Comparison of ENCODE assay signal across 9 cellular contexts in genomic region chr7:150978136-150978789, GRCh38. TPM values are rescaled to one million over a fixed set of nuclear protein-coding genes. Genes with fewer than 3 reads are reported as not detected.
DNase-seq lines count a peak whose midpoint lies in the region; ATAC-seq and TF ChIP-seq lines count a peak whose summit lies in the region.
"Had no signal": no experiment of that assay in that cellular context is flagged by ENCODE, and none has a peak within 500 bp of the region (broad histone marks: within the 10 kb centered on the region; RNA-seq: fewer than 3 reads in every experiment).

KCNH2 (minus strand) TSS chr7:150978321; CDS start chr7:150977913, 408 bp downstream.

- TF ChIP-seq CTCF in DOHH2 (IDR thresholded peaks at IDR 0.05; ENCODE audit: low read depth, low read length, poor library complexity, severe bottlenecking) (no peak), gastroesophageal sphincter (IDR thresholded peaks at IDR 0.05) (no peak)

- POLR2A ChIA-PET in activated CD4-positive, alpha-beta T cell treated with anti-CD3 and anti-CD28 coated beads, Interleukin-2, amount 10 ng/mL, durations not matched to agents 7 days and 5 days (lab: Charles Lee) = no interaction called here

- peaks cover 37% of the 10 kb centered on the region for H3K4me1 Mint-ChIP-seq in activated CD4-positive, alpha-beta T cell treated with anti-CD3 and anti-CD28 coated beads, Interleukin-2, amount 10 ng/mL, durations not matched to agents 7 days and 5 days

- TF ChIP-seq EP300 in gastroesophageal sphincter (IDR thresholded peaks at IDR 0.05) = no peak

- intact Hi-C loops in posterior vena cava (cut with DNase I) = no loop called here

- no peaks in the 10 kb centered on the region for H4K20me1 ChIP-seq in DOHH2 (ENCODE audit: control insufficient read depth, insufficient read depth, low read depth, low read length)

- TF ChIP-seq POLR2A in gastroesophageal sphincter (IDR thresholded peaks at IDR 0.05) = no peak

- H3K27ac Mint-ChIP-seq in activated CD4-positive, alpha-beta T cell treated with anti-CD3 and anti-CD28 coated beads, Interleukin-2, amount 10 ng/mL, durations not matched to agents 7 days and 5 days = no peak within 1 kb of the TSS

- no peaks in the 10 kb centered on the region for H3K9me2 ChIP-seq in DOHH2 (replicated peaks; ENCODE audit: control insufficient read depth, low read length)

- 0% methylated on average over 8 of the region's 78 CpGs; no CpG with 5 or more reads in 1 of the 2 donors for WGBS in gastroesophageal sphincter (ENCODE audit: low coverage in 1 of 2), 2 donors

- H3K27ac ChIP-seq in DOHH2 (ENCODE audit: low read depth, low read length) (no peak within 1 kb of the TSS), gastroesophageal sphincter (peak within 1 kb of the TSS; percentile 66 to 89 (median 86))

- H3K9me3 ChIP-seq in DOHH2 (ENCODE audit: control insufficient read depth, insufficient read depth, low read length) = no peaks in the 10 kb centered on the region
- H3K9me3 ChIP-seq in gastroesophageal sphincter = no peaks in the 10 kb centered on the region

- peaks cover 41% of the 10 kb centered on the region for H3K4me1 ChIP-seq in DOHH2 (ENCODE audit: control insufficient read depth, low read length)
- H3K4me1 ChIP-seq in gastroesophageal sphincter = peaks cover 0 to 73% (median 18%) of the 10 kb centered on the region in 3 donors

- H3K36me3 Mint-ChIP-seq in activated CD4-positive, alpha-beta T cell treated with anti-CD3 and anti-CD28 coated beads, Interleukin-2, amount 10 ng/mL, durations not matched to agents 7 days and 5 days (ENCODE audit: low read depth) = no peaks in the 10 kb centered on the region

- ATAC-seq in gastroesophageal sphincter = peak; percentile 35
- no peak for ATAC-seq in esophagus mucosa
- ATAC-seq in GM21619 (IDR thresholded peaks at IDR 0.05; ENCODE audit: unreplicated experiment) = no peak

- no peaks in the 10 kb centered on the region for H3K9me3 Mint-ChIP-seq in activated CD4-positive, alpha-beta T cell treated with anti-CD3 and anti-CD28 coated beads, Interleukin-2, amount 10 ng/mL, durations not matched to agents 7 days and 5 days

- peak within 1 kb of the TSS; percentile 76 for H3K4me3 ChIP-seq in DOHH2 (ENCODE audit: low read length)
- peak within 1 kb of the TSS; percentile 60 to 70 for H3K4me3 ChIP-seq in gastroesophageal sphincter

- H3K27me3 ChIP-seq in DOHH2 (ENCODE audit: control insufficient read depth, low read length) = peaks cover 58% of the 10 kb centered on the region
- H3K27me3 ChIP-seq in gastroesophageal sphincter = peaks cover 38% of the 10 kb centered on the region

- H3K27me3 Mint-ChIP-seq in activated CD4-positive, alpha-beta T cell treated with anti-CD3 and anti-CD28 coated beads, Interleukin-2, amount 10 ng/mL, durations not matched to agents 7 days and 5 days = peaks cover 61% of the 10 kb centered on the region

- H3F3A ChIP-seq in DOHH2 (ENCODE audit: control insufficient read depth, insufficient read depth) = no peaks in the 10 kb centered on the region; the same call in 1 of the 2 replicates

- peak within 1 kb of the TSS; percentile 98 for H3K4me2 ChIP-seq in DOHH2 (ENCODE audit: low read length)

- H3K36me3 ChIP-seq in DOHH2 (ENCODE audit: control insufficient read depth, low read length) = no peaks in the 10 kb centered on the region
- no peaks in the 10 kb centered on the region for H3K36me3 ChIP-seq in gastroesophageal sphincter

- H3K4me3 Mint-ChIP-seq in activated CD4-positive, alpha-beta T cell treated with anti-CD3 and anti-CD28 coated beads, Interleukin-2, amount 10 ng/mL, durations not matched to agents 7 days and 5 days = peak within 1 kb of the TSS; percentile 67

- DNase-seq in NCI-H146 treated with DMSO at 0.1 percent for 48 hours (lab: John Stamatoyannopoulos, UW; ENCODE audit: unreplicated experiment) (peak; percentile 57), posterior vena cava (ENCODE audit: low spot score) (no peak), inferior parietal cortex (ENCODE audit: extremely low spot score) (no peak)
- peak; percentile 24 for DNase-seq in activated CD4-positive, alpha-beta T cell treated with anti-CD3 and anti-CD28 coated beads, Interleukin-2, amount 10 ng/mL, durations not matched to agents 7 days and 5 days

- H3K79me2 ChIP-seq in DOHH2 (ENCODE audit: control insufficient read depth, low read length) = no peaks in the 10 kb centered on the region

- CTCF ChIA-PET in activated CD4-positive, alpha-beta T cell treated with anti-CD3 and anti-CD28 coated beads, Interleukin-2, amount 10 ng/mL, durations not matched to agents 7 days and 5 days (lab: Charles Lee) = interaction anchor here (0.6 to 1.5 kb wide), 5 partner anchors 8 to 633 kb away, joined by 3 to 4 read pairs (median 4); no protein-coding TSS in a partner anchor

RNA-seq across cellular contexts. Expression of gene KCNH2, which starts in this region (rescaled TPM):
- under 1 TPM; 0.27 to 0.30 TPM for total RNA-seq in activated CD4-positive, alpha-beta T cell treated with anti-CD3 and anti-CD28 coated beads, Interleukin-2, amount 10 ng/mL, durations not matched to agents 7 days and 5 days
- total RNA-seq in gastroesophageal sphincter (10 to 100 TPM; 26.6 to 63.8 (median 36.3) TPM), posterior vena cava (10 to 100 TPM; 27.3 to 37.3 TPM), esophagus mucosa (0.20 TPM)
- total RNA-seq: lung microvascular endothelial cell had no signal

Comparison
In these comparisons a context has a peak if more than half of its experiments do, and no peak if none do; other contexts are left out.
1. RNA of gene KCNH2 (total RNA-seq): 27.3 to 37.3 TPM in posterior vena cava and 26.6 to 63.8 TPM in gastroesophageal sphincter; 0.27 to 0.30 TPM in activated CD4-positive, alpha-beta T cell treated with anti-CD3 and anti-CD28 coated beads, Interleukin-2, amount 10 ng/mL, durations not matched to agents 7 days and 5 days and 0.20 TPM in esophagus mucosa (single experiment); every median in the first group is over 10 times any median in the second.
2. Peak in DNase-seq in activated CD4-positive, alpha-beta T cell treated with anti-CD3 and anti-CD28 coated beads, Interleukin-2, amount 10 ng/mL, durations not matched to agents 7 days and 5 days; RNA of the gene not detected or under 1 TPM.